Comparison of ENCODE assay signal across 1 cellular context in the genomic region with DNA sequence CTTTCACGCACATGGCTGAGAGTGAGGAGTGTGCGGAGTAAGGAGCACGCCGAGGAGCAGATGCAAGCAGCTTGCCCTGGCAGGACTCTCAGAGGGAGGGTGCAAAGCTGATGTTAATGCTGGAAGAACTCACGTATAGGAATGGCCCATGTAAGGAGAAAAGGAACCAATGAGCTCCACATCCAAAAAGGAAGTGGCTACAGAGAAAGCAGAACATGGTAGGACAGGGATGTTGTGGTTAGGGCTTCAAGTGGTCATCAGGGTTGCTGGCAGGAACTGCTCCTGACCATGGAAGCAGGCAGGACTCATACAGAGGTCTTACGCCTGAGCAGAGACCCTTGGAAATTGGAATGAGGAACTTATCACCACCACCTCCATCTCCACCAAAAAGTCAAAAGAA.
TF ChIP-seq lines count a peak whose summit lies in the region.

No MANE protein-coding gene starts in this region.

TF ChIP-seq in WTC11, 78 proteins besides CTCF, POLR2A, EP300 and RAD21 (continued from another document):
- TF ChIP-seq, protein P1, sequence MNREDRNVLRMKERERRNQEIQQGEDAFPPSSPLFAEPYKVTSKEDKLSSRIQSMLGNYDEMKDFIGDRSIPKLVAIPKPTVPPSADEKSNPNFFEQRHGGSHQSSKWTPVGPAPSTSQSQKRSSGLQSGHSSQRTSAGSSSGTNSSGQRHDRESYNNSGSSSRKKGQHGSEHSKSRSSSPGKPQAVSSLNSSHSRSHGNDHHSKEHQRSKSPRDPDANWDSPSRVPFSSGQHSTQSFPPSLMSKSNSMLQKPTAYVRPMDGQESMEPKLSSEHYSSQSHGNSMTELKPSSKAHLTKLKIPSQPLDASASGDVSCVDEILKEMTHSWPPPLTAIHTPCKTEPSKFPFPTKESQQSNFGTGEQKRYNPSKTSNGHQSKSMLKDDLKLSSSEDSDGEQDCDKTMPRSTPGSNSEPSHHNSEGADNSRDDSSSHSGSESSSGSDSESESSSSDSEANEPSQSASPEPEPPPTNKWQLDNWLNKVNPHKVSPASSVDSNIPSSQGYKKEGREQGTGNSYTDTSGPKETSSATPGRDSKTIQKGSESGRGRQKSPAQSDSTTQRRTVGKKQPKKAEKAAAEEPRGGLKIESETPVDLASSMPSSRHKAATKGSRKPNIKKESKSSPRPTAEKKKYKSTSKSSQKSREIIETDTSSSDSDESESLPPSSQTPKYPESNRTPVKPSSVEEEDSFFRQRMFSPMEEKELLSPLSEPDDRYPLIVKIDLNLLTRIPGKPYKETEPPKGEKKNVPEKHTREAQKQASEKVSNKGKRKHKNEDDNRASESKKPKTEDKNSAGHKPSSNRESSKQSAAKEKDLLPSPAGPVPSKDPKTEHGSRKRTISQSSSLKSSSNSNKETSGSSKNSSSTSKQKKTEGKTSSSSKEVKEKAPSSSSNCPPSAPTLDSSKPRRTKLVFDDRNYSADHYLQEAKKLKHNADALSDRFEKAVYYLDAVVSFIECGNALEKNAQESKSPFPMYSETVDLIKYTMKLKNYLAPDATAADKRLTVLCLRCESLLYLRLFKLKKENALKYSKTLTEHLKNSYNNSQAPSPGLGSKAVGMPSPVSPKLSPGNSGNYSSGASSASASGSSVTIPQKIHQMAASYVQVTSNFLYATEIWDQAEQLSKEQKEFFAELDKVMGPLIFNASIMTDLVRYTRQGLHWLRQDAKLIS (CRISPR knock-in tag; IDR thresholded peaks at IDR 0.05; ENCODE audit: borderline replicate concordance) = no peak
